Comparison of ENCODE assay signal across 28 cellular contexts in the genomic region with DNA sequence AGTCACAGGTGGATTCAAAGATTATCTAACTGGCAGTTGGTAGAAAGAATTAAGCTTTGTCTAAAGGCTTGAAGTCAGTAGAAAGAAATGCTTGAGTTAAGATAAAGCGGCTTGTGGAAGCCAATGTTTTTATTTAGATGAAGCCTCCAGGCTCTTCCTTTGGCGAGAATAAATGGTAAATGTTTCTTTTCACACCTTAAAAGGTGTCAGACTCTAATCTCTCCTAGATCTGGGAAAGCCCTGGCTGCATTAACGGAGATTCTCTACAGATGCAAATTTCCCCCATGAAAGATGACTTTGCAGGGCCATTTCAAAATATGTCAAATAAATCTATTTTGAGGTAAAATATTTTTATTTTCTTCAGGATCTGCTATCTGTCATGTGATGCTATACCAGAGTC.
"Had no signal": no experiment of that assay in that cellular context is flagged by ENCODE, and none has a peak within 500 bp of the region (broad histone marks: within the 10 kb centered on the region; RNA-seq: fewer than 3 reads in every experiment).

No MANE protein-coding gene starts in this region.

- H3K27ac Mint-ChIP-seq: naive thymus-derived CD4-positive, alpha-beta T cell; nephron; stimulated activated memory B cell treated with anti-CD40 and anti-IgM and Interleukin-4, amounts not matched to agents 10 μg/mL and 1 μg/mL and 100 μg/mL, for 72 hours had no signal

- H3K4me3 Mint-ChIP-seq: naive thymus-derived CD4-positive, alpha-beta T cell; nephron; stimulated activated memory B cell treated with anti-CD40 and anti-IgM and Interleukin-4, amounts not matched to agents 10 μg/mL and 1 μg/mL and 100 μg/mL, for 72 hours had no signal

- H3K36me3 Mint-ChIP-seq: naive thymus-derived CD4-positive, alpha-beta T cell; stimulated activated memory B cell treated with anti-CD40 and anti-IgM and Interleukin-4, amounts not matched to agents 10 μg/mL and 1 μg/mL and 100 μg/mL, for 72 hours had no signal

- DNase-seq: dorsolateral prefrontal cortex; effector CD4-positive, alpha-beta T cell; foreskin fibroblast; gastrocnemius medialis; head of caudate nucleus; left cardiac atrium; left lung; mesenchymal stem cell; midbrain; naive thymus-derived CD4-positive, alpha-beta T cell; nucleus accumbens; ovary; posterior cingulate gyrus; psoas muscle; right cardiac atrium; sigmoid colon; stimulated activated CD4-positive, alpha-beta T cell treated with anti-CD3 and anti-CD28 coated beads, Interleukin-2, amount 100 ng/mL, for 24 hours; stimulated activated CD4-positive, alpha-beta T cell treated with anti-CD3 and anti-CD28 coated beads, Interleukin-4, amount 100 ng/mL, for 4 hours; stimulated activated naive CD8-positive, alpha-beta T cell treated with anti-CD3 and anti-CD28 coated beads, Interleukin-15, Interleukin-2, amounts not matched to agents 100 U/mL and 50 U/mL, for 24 hours; substantia nigra; testis; tibial artery; upper lobe of right lung; uterus had no signal

- H3K4me3 ChIP-seq: dorsolateral prefrontal cortex, gastrocnemius medialis, left lung, ovary, psoas muscle, sigmoid colon, testis, tibial artery, upper lobe of right lung, uterus had no signal

- H3K27ac ChIP-seq: dorsolateral prefrontal cortex, epithelial cell of prostate, gastrocnemius medialis, left lung, ovary, psoas muscle, sigmoid colon, testis, tibial artery, upper lobe of right lung, uterus had no signal

- H3K36me3 ChIP-seq: gastrocnemius medialis, left lung, ovary, sigmoid colon, tibial artery, upper lobe of right lung, uterus had no signal

- H3K9me3 ChIP-seq: gastrocnemius medialis, left lung, ovary, psoas muscle, sigmoid colon, testis, tibial artery, upper lobe of right lung, uterus had no signal

- H3K4me1 ChIP-seq: gastrocnemius medialis, left lung, psoas muscle, sigmoid colon, testis, tibial artery, upper lobe of right lung, uterus had no signal

- H3K27me3 ChIP-seq: dorsolateral prefrontal cortex, gastrocnemius medialis, left lung, ovary, sigmoid colon, testis, tibial artery, upper lobe of right lung, uterus had no signal

- ATAC-seq: esophagus mucosa; gastrocnemius medialis; left cardiac atrium; left lung; naive thymus-derived CD4-positive, alpha-beta T cell; psoas muscle; right cardiac atrium; stimulated activated memory B cell treated with anti-CD40 and anti-IgM and Interleukin-4, amounts not matched to agents 10 μg/mL and 1 μg/mL and 100 μg/mL, for 72 hours; stimulated activated naive CD8-positive, alpha-beta T cell treated with anti-CD3 and anti-CD28 coated beads, Interleukin-15, Interleukin-2, amounts not matched to agents 100 U/mL and 50 U/mL, for 24 hours; upper lobe of right lung had no signal

- H3K4me1 Mint-ChIP-seq: naive thymus-derived CD4-positive, alpha-beta T cell; nephron; stimulated activated memory B cell treated with anti-CD40 and anti-IgM and Interleukin-4, amounts not matched to agents 10 μg/mL and 1 μg/mL and 100 μg/mL, for 72 hours had no signal

- H3K9me3 Mint-ChIP-seq: nephron; stimulated activated memory B cell treated with anti-CD40 and anti-IgM and Interleukin-4, amounts not matched to agents 10 μg/mL and 1 μg/mL and 100 μg/mL, for 72 hours had no signal
